Comparison of ENCODE assay signal across 15 cellular contexts in the genomic region with DNA sequence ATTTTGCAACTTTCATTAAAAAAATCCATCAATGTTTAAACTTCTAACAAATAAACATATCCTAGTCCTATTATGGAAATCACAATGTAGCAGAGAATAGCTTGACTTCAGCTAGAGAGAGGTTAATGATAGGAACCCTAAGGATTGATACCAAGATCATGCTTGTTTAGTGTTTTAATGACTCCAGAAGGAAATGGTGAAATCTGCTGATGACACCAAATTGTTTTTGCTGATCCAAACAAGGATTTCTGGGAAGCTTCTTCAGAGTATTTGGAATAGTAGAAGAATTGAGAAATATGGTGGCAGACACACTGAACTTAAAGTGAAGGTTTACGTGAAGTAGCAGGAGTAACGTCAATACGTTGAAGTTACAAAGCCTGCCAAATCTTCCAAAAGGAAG.
A peak's percentile ranks its signal among the peaks of the same experiment; 100 is the strongest.
DNase-seq lines count a peak whose midpoint lies in the region; ATAC-seq and TF ChIP-seq lines count a peak whose summit lies in the region.
"Had no signal": no experiment of that assay in that cellular context is flagged by ENCODE, and none has a peak within 500 bp of the region (broad histone marks: within the 10 kb centered on the region; RNA-seq: fewer than 3 reads in every experiment).

No MANE protein-coding gene starts in this region.

- DNase-seq in PC-9, result no peak
- DNase-seq in endodermal cell, result no peak
- DNase-seq in thoracic aorta (ENCODE audit: low spot score), result no peak
- DNase-seq in stimulated activated naive CD4-positive, alpha-beta T cell (lab: John Stamatoyannopoulos, UW), result no peak
- no peak for DNase-seq in activated naive CD4-positive, alpha-beta T cell treated with anti-CD3 and anti-CD28 coated beads for 36 hours
- DNase-seq in NCI-H226, result no peak
- DNase-seq: activated CD4-positive, alpha-beta T cell treated with anti-CD3 and anti-CD28 coated beads, Interleukin-2, amount 50 U/mL, for 1 hour; activated gamma-delta T cell; CD8-positive, alpha-beta memory T cell; effector CD4-positive, alpha-beta T cell; islet precursor cell; NCI-H510A treated with DMSO at 0.1 percent for 48 hours; SW 1271 had no signal

- H3K27ac ChIP-seq in PC-9, result peak overlapping the region; percentile 60
- peak overlapping the region; percentile 89 for H3K27ac ChIP-seq in endodermal cell (ENCODE audit: low read depth, low read length)
- H3K27ac ChIP-seq in muscle layer of duodenum (ENCODE audit: low read length), result peak overlapping the region; percentile 74
- peak overlapping the region; percentile 13 to 56 for H3K27ac ChIP-seq in thoracic aorta

- H3K4me3 Mint-ChIP-seq in endodermal cell, result no peak overlapping the region
- H3K4me3 Mint-ChIP-seq in stimulated activated memory B cell treated with anti-CD40 and anti-IgM and Interleukin-4, amounts not matched to agents 10 μg/mL and 1 μg/mL and 100 μg/mL, for 72 hours, result no peak overlapping the region
- no peak overlapping the region for H3K4me3 Mint-ChIP-seq in activated naive CD4-positive, alpha-beta T cell treated with anti-CD3 and anti-CD28 coated beads for 36 hours
- H3K4me3 Mint-ChIP-seq: CD8-positive, alpha-beta memory T cell had no signal

- H3K4me1 ChIP-seq in PC-9 (replicated peaks; ENCODE audit: insufficient read depth) (peaks cover 43% of the 10 kb centered on the region), endodermal cell (ENCODE audit: control insufficient read depth, insufficient read depth, low read length) (no peaks in the 10 kb centered on the region), muscle layer of duodenum (ENCODE audit: control insufficient read depth in 1 of 2, insufficient read depth in 2 of 2, low read length in 2 of 2) (peaks cover 24 to 26% of the 10 kb centered on the region in 2 donors), thoracic aorta (ENCODE audit: control insufficient read depth in 1 of 2, low read depth in 2 of 2) (peaks cover 23 to 46% of the 10 kb centered on the region in 2 donors)

- no peaks in the 10 kb centered on the region for H3K27me3 Mint-ChIP-seq in endodermal cell (ENCODE audit: insufficient read depth)
- H3K27me3 Mint-ChIP-seq in stimulated activated memory B cell treated with anti-CD40 and anti-IgM and Interleukin-4, amounts not matched to agents 10 μg/mL and 1 μg/mL and 100 μg/mL, for 72 hours, result no peaks in the 10 kb centered on the region
- no peaks in the 10 kb centered on the region for H3K27me3 Mint-ChIP-seq in activated naive CD4-positive, alpha-beta T cell treated with anti-CD3 and anti-CD28 coated beads for 36 hours (ENCODE audit: low read depth)
- H3K27me3 Mint-ChIP-seq: CD8-positive, alpha-beta memory T cell had no signal

- no peak overlapping the region for H3K27ac Mint-ChIP-seq in endodermal cell
- H3K27ac Mint-ChIP-seq in stimulated activated memory B cell treated with anti-CD40 and anti-IgM and Interleukin-4, amounts not matched to agents 10 μg/mL and 1 μg/mL and 100 μg/mL, for 72 hours, result no peak overlapping the region
- H3K27ac Mint-ChIP-seq in activated naive CD4-positive, alpha-beta T cell treated with anti-CD3 and anti-CD28 coated beads for 36 hours, result no peak overlapping the region
- H3K27ac Mint-ChIP-seq: CD8-positive, alpha-beta memory T cell had no signal

- no peaks in the 10 kb centered on the region for H3K36me3 Mint-ChIP-seq in endodermal cell (ENCODE audit: low read depth)
- no peaks in the 10 kb centered on the region for H3K36me3 Mint-ChIP-seq in stimulated activated memory B cell treated with anti-CD40 and anti-IgM and Interleukin-4, amounts not matched to agents 10 μg/mL and 1 μg/mL and 100 μg/mL, for 72 hours
- H3K36me3 Mint-ChIP-seq in activated naive CD4-positive, alpha-beta T cell treated with anti-CD3 and anti-CD28 coated beads for 36 hours (ENCODE audit: low read depth), result no peaks in the 10 kb centered on the region
- H3K36me3 Mint-ChIP-seq: CD8-positive, alpha-beta memory T cell had no signal

- H3K36me3 ChIP-seq in PC-9 (ENCODE audit: low read depth) (no peaks in the 10 kb centered on the region), endodermal cell (ENCODE audit: control insufficient read depth, insufficient read depth, low read length) (no peaks in the 10 kb centered on the region), muscle layer of duodenum (ENCODE audit: control insufficient read depth in 1 of 2, insufficient read depth in 2 of 2, low read length in 2 of 2) (peaks cover 0 to 6% of the 10 kb centered on the region in 2 donors), thoracic aorta (no peaks in the 10 kb centered on the region)

- H2AFZ ChIP-seq in PC-9, result no peak overlapping the region

- no peaks in the 10 kb centered on the region for H3K27me3 ChIP-seq in PC-9 (ENCODE audit: insufficient read depth, low read depth)
- H3K27me3 ChIP-seq in endodermal cell (ENCODE audit: control insufficient read depth, insufficient read depth, low read length, poor library complexity, severe bottlenecking), result peaks cover 5% of the 10 kb centered on the region
- no peaks in the 10 kb centered on the region for H3K27me3 ChIP-seq in muscle layer of duodenum (ENCODE audit: low read depth, low read length)
- H3K27me3 ChIP-seq in thoracic aorta (replicated peaks; ENCODE audit: insufficient read depth), result no peaks in the 10 kb centered on the region

- no peaks in the 10 kb centered on the region for H4K20me1 ChIP-seq in PC-9 (ENCODE audit: insufficient read depth)

- CTCF ChIA-PET in PC-9 (lab: Charles Lee), result no interaction called here
- CTCF ChIA-PET in activated naive CD4-positive, alpha-beta T cell treated with anti-CD3 and anti-CD28 coated beads for 36 hours (lab: Charles Lee), result interaction anchor here (1.6 kb wide), 1 partner anchor 308 kb away, joined by 3 read pairs; no protein-coding TSS in a partner anchor

- peaks cover 21% of the 10 kb centered on the region for H3F3A ChIP-seq in PC-9 (ENCODE audit: insufficient read depth, low read depth)

- no peaks in the 10 kb centered on the region for H3K9me3 Mint-ChIP-seq in endodermal cell
- H3K9me3 Mint-ChIP-seq in stimulated activated memory B cell treated with anti-CD40 and anti-IgM and Interleukin-4, amounts not matched to agents 10 μg/mL and 1 μg/mL and 100 μg/mL, for 72 hours, result no peaks in the 10 kb centered on the region
- no peaks in the 10 kb centered on the region for H3K9me3 Mint-ChIP-seq in activated naive CD4-positive, alpha-beta T cell treated with anti-CD3 and anti-CD28 coated beads for 36 hours
- H3K9me3 Mint-ChIP-seq: CD8-positive, alpha-beta memory T cell had no signal

- no peak for ATAC-seq in thoracic aorta (ENCODE audit: insufficient number of reproducible peaks, low FRiP score, low read depth)
- no peak for ATAC-seq in stimulated activated memory B cell treated with anti-CD40 and anti-IgM and Interleukin-4, amounts not matched to agents 10 μg/mL and 1 μg/mL and 100 μg/mL, for 72 hours

- no peaks in the 10 kb centered on the region for H3K79me2 ChIP-seq in PC-9 (ENCODE audit: low read depth)

- peak overlapping the region; percentile 59; the same call in 1 of the 2 replicates for H3K4me2 ChIP-seq in PC-9

- TF ChIP-seq CTCF in PC-9 (conservative IDR thresholded peaks at IDR 0.05) (no peak), endodermal cell (conservative IDR thresholded peaks at IDR 0.05) (no peak), thoracic aorta (IDR thresholded peaks at IDR 0.05) (no peak)

- BruUV-seq in PC-9 (replicated peaks; lab: Mats Ljungman, UMichigan), result no TSS peak

- H3K4me3 ChIP-seq in PC-9 (no peak overlapping the region), endodermal cell (ENCODE audit: low read length) (no peak overlapping the region), muscle layer of duodenum (ENCODE audit: low read depth in 1 of 2, low read length in 2 of 2) (no peak overlapping the region), thoracic aorta (no peak overlapping the region)

- 87 to 90% methylated on average over 1 to 3 of the region's 3 CpGs for WGBS in endodermal cell (ENCODE audit: insufficient coverage in 1 of 2, insufficient read length in 1 of 2), 2 experiments

- H3K9ac ChIP-seq in endodermal cell (ENCODE audit: extremely low read depth, low read length, poor library complexity, severe bottlenecking), result no peak overlapping the region

- peaks cover 38% of the 10 kb centered on the region for H3K4me1 Mint-ChIP-seq in endodermal cell
- peaks cover 9% of the 10 kb centered on the region for H3K4me1 Mint-ChIP-seq in stimulated activated memory B cell treated with anti-CD40 and anti-IgM and Interleukin-4, amounts not matched to agents 10 μg/mL and 1 μg/mL and 100 μg/mL, for 72 hours
- no peaks in the 10 kb centered on the region for H3K4me1 Mint-ChIP-seq in activated naive CD4-positive, alpha-beta T cell treated with anti-CD3 and anti-CD28 coated beads for 36 hours (ENCODE audit: low read depth)

- POLR2A ChIA-PET in PC-9 (lab: Charles Lee; ENCODE audit: unreplicated experiment), result no interaction called here

- H3K9me3 ChIP-seq in PC-9 (ENCODE audit: insufficient read depth, low read depth) (no peaks in the 10 kb centered on the region), endodermal cell (ENCODE audit: control insufficient read depth, low read length) (no peaks in the 10 kb centered on the region), muscle layer of duodenum (ENCODE audit: control insufficient read depth in 1 of 2, low read length in 2 of 2) (no peaks in the 10 kb centered on the region), thoracic aorta (no peaks in the 10 kb centered on the region)

- no peaks in the 10 kb centered on the region for H3K9me2 ChIP-seq in PC-9 (ENCODE audit: insufficient read depth)

- intact Hi-C loops in PC-9 (cut with micrococcal nuclease; ENCODE audit: unreplicated experiment), result loop anchor here (5.0 to 10.0 kb wide), 5 partner anchors 290 to 900 kb away; no protein-coding TSS in a partner anchor
- intact Hi-C loops in activated naive CD4-positive, alpha-beta T cell treated with anti-CD3 and anti-CD28 coated beads for 36 hours (cut with micrococcal nuclease), result loop anchor here (5.0 kb wide), 2 partner anchors 290 to 900 kb away; no protein-coding TSS in a partner anchor

Comparison
In these comparisons a context has a peak if more than half of its experiments do, and no peak if none do; other contexts are left out.
1. H3K27ac ChIP-seq: peak in every context shown above with its lines; median percentile 89 in endodermal cell; 74 in muscle layer of duodenum; 60 in PC-9; 34 in thoracic aorta.